8 cellular contexts compared by ENCODE assay signal in the genomic region with DNA sequence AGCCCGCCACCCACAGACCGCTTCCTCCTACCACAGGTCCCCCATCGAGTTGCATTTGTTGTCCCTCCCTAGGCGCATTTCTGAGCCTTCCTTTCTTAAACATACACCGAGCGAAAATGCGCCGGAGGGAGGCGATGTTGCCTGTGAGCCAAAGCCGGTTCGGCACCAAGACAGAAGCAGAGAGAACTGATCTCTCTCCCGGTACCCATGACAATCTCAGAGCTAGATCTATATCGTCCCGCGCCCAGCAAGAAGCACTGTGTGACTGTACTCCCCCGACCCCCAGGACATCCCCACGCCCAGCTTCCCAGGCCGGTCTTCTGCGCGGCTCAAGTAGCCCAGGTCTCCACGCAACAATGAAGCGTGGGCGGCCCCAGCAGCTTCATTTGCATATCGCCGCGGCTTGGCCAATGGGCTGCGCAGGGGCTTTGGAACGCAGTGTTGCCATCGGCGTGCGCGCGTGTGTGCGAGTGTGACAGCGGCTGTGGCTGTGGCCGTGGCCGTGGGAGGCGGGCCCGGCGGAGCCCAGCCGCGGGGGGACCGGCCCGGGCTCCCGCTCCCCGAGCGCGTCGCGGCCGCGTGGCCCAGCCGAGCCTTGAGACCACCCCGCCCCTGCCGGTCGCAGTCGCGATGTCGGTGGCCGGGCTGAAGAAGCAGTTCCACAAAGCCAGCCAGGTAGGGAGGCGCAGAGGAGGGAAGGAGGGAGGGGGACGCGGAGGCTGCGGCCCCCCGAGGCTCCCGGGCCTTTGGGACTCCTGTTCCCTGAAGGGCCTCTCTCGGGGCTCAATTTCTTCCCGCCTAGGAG. TPM values are rescaled to one million over a fixed set of nuclear protein-coding genes. Genes with fewer than 3 reads are reported as not detected.
DNase-seq lines count a peak whose midpoint lies in the region; ATAC-seq and TF ChIP-seq lines count a peak whose summit lies in the region.

SH3GL3 (plus strand) TSS at position 438 of the 805 bp plus-strand sequence; CDS start at position 631, 193 bp downstream.

- H3K4me3 Mint-ChIP-seq in activated T-helper 2 cell treated with anti-CD3 and anti-CD28 coated beads, Interferon-gamma antibody, Interleukin-2, Interleukin-4, amounts not matched to agents 10 μg/mL and 5 μg/mL and 100 μg/mL, durations not matched to agents 14 hours and 24 hours and 36 hours (ENCODE audit: low read depth), result peak within 1 kb of the TSS; percentile 77

- H3K4me1 Mint-ChIP-seq in activated T-helper 2 cell treated with anti-CD3 and anti-CD28 coated beads, Interferon-gamma antibody, Interleukin-2, Interleukin-4, amounts not matched to agents 10 μg/mL and 5 μg/mL and 100 μg/mL, durations not matched to agents 14 hours and 24 hours and 36 hours (ENCODE audit: low read depth), result peaks cover 6% of the 10 kb centered on the region

- intact Hi-C loops in activated T-helper 2 cell treated with anti-CD3 and anti-CD28 coated beads, Interferon-gamma antibody, Interleukin-2, Interleukin-4, amounts not matched to agents 10 μg/mL and 5 μg/mL and 100 μg/mL, durations not matched to agents 14 hours and 24 hours and 36 hours (cut with micrococcal nuclease), result no loop called here

- peaks cover 41% of the 10 kb centered on the region for H3K27me3 Mint-ChIP-seq in activated T-helper 2 cell treated with anti-CD3 and anti-CD28 coated beads, Interferon-gamma antibody, Interleukin-2, Interleukin-4, amounts not matched to agents 10 μg/mL and 5 μg/mL and 100 μg/mL, durations not matched to agents 14 hours and 24 hours and 36 hours (ENCODE audit: low read depth)

- H3K27ac Mint-ChIP-seq in activated T-helper 2 cell treated with anti-CD3 and anti-CD28 coated beads, Interferon-gamma antibody, Interleukin-2, Interleukin-4, amounts not matched to agents 10 μg/mL and 5 μg/mL and 100 μg/mL, durations not matched to agents 14 hours and 24 hours and 36 hours, result no peak within 1 kb of the TSS

- no peaks in the 10 kb centered on the region for H3K9me3 Mint-ChIP-seq in activated T-helper 2 cell treated with anti-CD3 and anti-CD28 coated beads, Interferon-gamma antibody, Interleukin-2, Interleukin-4, amounts not matched to agents 10 μg/mL and 5 μg/mL and 100 μg/mL, durations not matched to agents 14 hours and 24 hours and 36 hours

- peak; percentile 42 for TF ChIP-seq CTCF in fibroblast of the aortic adventitia (IDR thresholded peaks at IDR 0.05; ENCODE audit: insufficient read depth, low read length)

- no peak for ATAC-seq in HG03432 (IDR thresholded peaks at IDR 0.05; ENCODE audit: unreplicated experiment)

- DNase-seq in NCI-H2081 (lab: John Stamatoyannopoulos, UW) (peak; percentile 43 to 73), NCI-H2081 treated with DMSO at 0.1 percent for 48 hours (lab: John Stamatoyannopoulos, UW) (no peak), NCI-H524 (lab: John Stamatoyannopoulos, UW) (peak; percentile 87 to 90), fibroblast of the aortic adventitia (ENCODE audit: low read depth) (peak; percentile 52), myocyte (ENCODE audit: low read depth) (peak; percentile 71)
- DNase-seq in activated T-helper 2 cell treated with anti-CD3 and anti-CD28 coated beads, Interferon-gamma antibody, Interleukin-2, Interleukin-4, amounts not matched to agents 10 μg/mL and 5 μg/mL and 100 μg/mL, durations not matched to agents 14 hours and 24 hours and 36 hours (ENCODE audit: low spot score), result peak; percentile 62
- DNase-seq in stimulated activated naive CD4-positive, alpha-beta T cell (lab: John Stamatoyannopoulos, UW), result peak; percentile 1 to 28 (median 16)

- no peaks in the 10 kb centered on the region for H3K36me3 Mint-ChIP-seq in activated T-helper 2 cell treated with anti-CD3 and anti-CD28 coated beads, Interferon-gamma antibody, Interleukin-2, Interleukin-4, amounts not matched to agents 10 μg/mL and 5 μg/mL and 100 μg/mL, durations not matched to agents 14 hours and 24 hours and 36 hours (ENCODE audit: low read depth)

- H3K4me3 ChIP-seq in fibroblast of the aortic adventitia (ENCODE audit: low read depth, low read length), result peak within 1 kb of the TSS; percentile 52

RNA-seq across cellular contexts. Expression of gene SH3GL3, which starts in this region (rescaled TPM):
- 0.14 TPM in 1 of 2 replicates, not detected in the other for total RNA-seq in activated T-helper 2 cell treated with anti-CD3 and anti-CD28 coated beads, Interferon-gamma antibody, Interleukin-2, Interleukin-4, amounts not matched to agents 10 μg/mL and 5 μg/mL and 100 μg/mL, durations not matched to agents 14 hours and 24 hours and 36 hours
- total RNA-seq in fibroblast of the aortic adventitia (ENCODE audit: low replicate concordance) (0.09 and 2.1 TPM in 2 replicates), myocyte (0.88 TPM in 1 of 2 replicates, not detected in the other)
- 0.11 TPM for polyA plus RNA-seq in myocyte (2012)

Comparison
In these comparisons a context has a peak if more than half of its experiments do, and no peak if none do; other contexts are left out.
1. Peak in DNase-seq in activated T-helper 2 cell treated with anti-CD3 and anti-CD28 coated beads, Interferon-gamma antibody, Interleukin-2, Interleukin-4, amounts not matched to agents 10 μg/mL and 5 μg/mL and 100 μg/mL, durations not matched to agents 14 hours and 24 hours and 36 hours; RNA of the gene not detected or under 1 TPM.
2. Peak in DNase-seq in myocyte; RNA of the gene not detected or under 1 TPM.